16 cellular contexts compared by ENCODE assay signal in genomic region chr9:123725389-123725788, GRCh38.
DNase-seq lines count a peak whose midpoint lies in the region; ATAC-seq and TF ChIP-seq lines count a peak whose summit lies in the region.
"Had no signal": no experiment of that assay in that cellular context is flagged by ENCODE, and none has a peak within 500 bp of the region (broad histone marks: within the 10 kb centered on the region; RNA-seq: fewer than 3 reads in every experiment).

No MANE protein-coding gene starts in this region.

- DNase-seq in Right ventricle myocardium inferior (ENCODE audit: missing footprints) (peak; percentile 65), right atrium auricular region (ENCODE audit: low spot score) (no peak), dorsolateral prefrontal cortex (peak; percentile 33 to 73 (median 54)), kidney tubule cell (ENCODE audit: low spot score) (peak; percentile 13), HUDEP-2 (lab: John Stamatoyannopoulos, UW; ENCODE audit: unreplicated experiment in 76 of 76) (no peak), KBM-7 (no peak)
- DNase-seq in activated CD4-positive, alpha-beta T cell treated with anti-CD3 and anti-CD28 coated beads for 4 hours: no peak
- DNase-seq in effector CD4-positive, alpha-beta T cell: no peak
- DNase-seq: activated CD4-positive, alpha-beta memory T cell treated with anti-CD3 and anti-CD28 coated beads, Interleukin-2, amount 10 ng/mL, durations not matched to agents 7 days and 5 days; central memory CD4-positive, alpha-beta T cell; Peyer's patch; stimulated activated CD4-positive, alpha-beta T cell treated with anti-CD3 and anti-CD28 coated beads, Interleukin-12 subunit alpha, Interleukin-12 subunit beta, amount 100 ng/mL, for 4 hours; T-helper 9 cell had no signal

- in situ Hi-C loops in KBM-7 (cut with MboI; ENCODE audit: low pct_unique_long_range_greater_than_20kb, low sequenced_read_pairs): no loop called here

- H3K36me3 ChIP-seq in right atrium auricular region: no peaks in the 10 kb centered on the region
- H3K36me3 ChIP-seq: Peyer's patch had no signal

- intact Hi-C loops in Right ventricle myocardium inferior (cut with DNase I): no loop called here
- intact Hi-C loops in dorsolateral prefrontal cortex (cut with DNase I): loop anchor here (5.0 to 10.0 kb wide), 3 partner anchors 181 to 319 kb away; no protein-coding TSS in a partner anchor

- no peaks in the 10 kb centered on the region for H3K27me3 ChIP-seq in right atrium auricular region
- no peaks in the 10 kb centered on the region for H3K27me3 ChIP-seq in dorsolateral prefrontal cortex
- H3K27me3 ChIP-seq: Peyer's patch had no signal

- TF ChIP-seq CTCF in right atrium auricular region (IDR thresholded peaks at IDR 0.05) (no peak), dorsolateral prefrontal cortex (IDR thresholded peaks at IDR 0.05 in 54 of 56, conservative IDR thresholded peaks at IDR 0.05 in 2 of 56; ENCODE audit: low read depth in 1 of 56, partially characterized antibody in 56 of 56) (peak in 2 of 56 donors; percentile 19 to 23)

- no peak overlapping the region for H3K4me3 ChIP-seq in right atrium auricular region
- peak overlapping the region in 2 of 59 donors; percentile 2 to 5 for H3K4me3 ChIP-seq in dorsolateral prefrontal cortex
- H3K4me3 ChIP-seq: A549, GM12878, Peyer's patch had no signal

- H3K9me3 ChIP-seq in right atrium auricular region: no peaks in the 10 kb centered on the region

- H3K27ac ChIP-seq in right atrium auricular region: no peak overlapping the region
- peak overlapping the region in 23 of 59 donors; percentile 3 to 69 (median 36) for H3K27ac ChIP-seq in dorsolateral prefrontal cortex
- H3K27ac ChIP-seq: A549, Peyer's patch had no signal

- peak; percentile 63 for ATAC-seq in Right ventricle myocardium inferior
- ATAC-seq: A549, esophagus mucosa, GM12878 had no signal

- H3K4me1 ChIP-seq in right atrium auricular region: no peaks in the 10 kb centered on the region
- H3K4me1 ChIP-seq: Peyer's patch had no signal

Comparison
In these comparisons a context has a peak if more than half of its experiments do, and no peak if none do; other contexts are left out.
1. DNase-seq: peak in Right ventricle myocardium inferior (single experiment), dorsolateral prefrontal cortex (10 of 10) and kidney tubule cell (single experiment); none in right atrium auricular region (single experiment), HUDEP-2 (0 of 76), activated CD4-positive, alpha-beta T cell treated with anti-CD3 and anti-CD28 coated beads for 4 hours (0 of 2), KBM-7 (single experiment) and effector CD4-positive, alpha-beta T cell (single experiment).